Comparison of ENCODE assay signal across 15 cellular contexts in genomic region chr21:34574984-34575529, GRCh38.
"Had no signal": no experiment of that assay in that cellular context is flagged by ENCODE, and none has a peak within 500 bp of the region (broad histone marks: within the 10 kb centered on the region; RNA-seq: fewer than 3 reads in every experiment).

No MANE protein-coding gene starts in this region.

- H3K4me1 ChIP-seq: thyroid gland had no signal

- H3K4me3 ChIP-seq: lung, pancreas, skin epidermis, thyroid gland had no signal

- ATAC-seq: pancreas, T-cell had no signal

- H3K27ac Mint-ChIP-seq: T-cell had no signal

- DNase-seq: activated CD4-positive, alpha-beta T cell treated with anti-CD3 and anti-CD28 coated beads for 4 hours; activated naive CD4-positive, alpha-beta T cell treated with Interleukin-2 at 50 U/mL for 16 hours; effector memory CD4-positive, alpha-beta T cell; hypothalamus; left cardiac atrium; pancreas; stimulated activated CD4-positive, alpha-beta T cell treated with anti-CD3 and anti-CD28 coated beads, Interleukin-4, amount 100 ng/mL, for 4 hours; T-cell; T1000; thyroid gland; WERI-Rb-1 had no signal

- H3K4me3 Mint-ChIP-seq: central memory CD8-positive, alpha-beta T cell; neural crest cell; T-cell had no signal

- H3K9me3 Mint-ChIP-seq: central memory CD8-positive, alpha-beta T cell had no signal

- H3K9me3 ChIP-seq: pancreas, thyroid gland had no signal

- H3K27me3 Mint-ChIP-seq: central memory CD8-positive, alpha-beta T cell; T-cell had no signal

- H3K4me1 Mint-ChIP-seq: T-cell had no signal

- H3K27me3 ChIP-seq: pancreas, thyroid gland had no signal

- H3K27ac ChIP-seq: pancreas, thyroid gland, WERI-Rb-1 had no signal

- H3K36me3 ChIP-seq: pancreas, thyroid gland, WERI-Rb-1 had no signal
